Comparison of ENCODE assay signal across 8 cellular contexts in genomic region chr2:210169871-210170441, GRCh38. TPM values are rescaled to one million over a fixed set of nuclear protein-coding genes. Genes with fewer than 3 reads are reported as not detected.
DNase-seq lines count a peak whose midpoint lies in the region; ATAC-seq and TF ChIP-seq lines count a peak whose summit lies in the region.

No MANE protein-coding gene starts in this region.

- H3K9me3 ChIP-seq in NT2/D1 (ENCODE audit: insufficient read depth, low read length) (no peaks in the 10 kb centered on the region), upper lobe of left lung (no peaks in the 10 kb centered on the region)

- H3K27ac ChIP-seq in caudate nucleus (ENCODE audit: low read depth, low read length) (peak overlapping the region; percentile 100), upper lobe of left lung (peak overlapping the region; percentile 99 to 100 (median 100))

- 0% methylated on average over 8 of the region's 8 CpGs for WGBS in upper lobe of left lung, 2 donors

- peak overlapping the region; percentile 97 for H3K27ac Mint-ChIP-seq in activated CD4-positive, alpha-beta T cell treated with anti-CD3 and anti-CD28 coated beads, Interleukin-2, amount 10 ng/mL, durations not matched to agents 7 days and 5 days

- H3K36me3 Mint-ChIP-seq in activated CD4-positive, alpha-beta T cell treated with anti-CD3 and anti-CD28 coated beads, Interleukin-2, amount 10 ng/mL, durations not matched to agents 7 days and 5 days (ENCODE audit: low read depth), result no peaks in the 10 kb centered on the region

- no peak for TF ChIP-seq CTCF in upper lobe of left lung (IDR thresholded peaks at IDR 0.05)

- H3K4me3 Mint-ChIP-seq in activated CD4-positive, alpha-beta T cell treated with anti-CD3 and anti-CD28 coated beads, Interleukin-2, amount 10 ng/mL, durations not matched to agents 7 days and 5 days, result peak overlapping the region; percentile 99

- TF ChIP-seq POLR2A in upper lobe of left lung (IDR thresholded peaks at IDR 0.05), result peak in 1 of 4 donors; percentile 32

- H3K9ac ChIP-seq in NT2/D1 (ENCODE audit: insufficient read length, low read depth), result peak overlapping the region; percentile 81

- CTCF ChIA-PET in activated CD4-positive, alpha-beta T cell treated with anti-CD3 and anti-CD28 coated beads, Interleukin-2, amount 10 ng/mL, durations not matched to agents 7 days and 5 days (lab: Charles Lee), result no interaction called here

- ATAC-seq in HG02852 (IDR thresholded peaks at IDR 0.05; ENCODE audit: unreplicated experiment) (peak; percentile 26), upper lobe of left lung (ENCODE audit: low FRiP score in 2 of 2) (peak; percentile 45 to 63)

- no peak for DNase-seq in activated CD4-positive, alpha-beta T cell treated with anti-CD3 and anti-CD28 coated beads, Interleukin-2, amount 10 ng/mL, durations not matched to agents 7 days and 5 days
- no peak for DNase-seq in activated CD4-positive, alpha-beta T cell treated with anti-CD3 and anti-CD28 coated beads for 48 hours
- DNase-seq in NT2/D1 (ENCODE audit: low read depth, low spot score) (no peak), caudate nucleus (lab: John Stamatoyannopoulos, UW) (no peak), medulla oblongata (ENCODE audit: extremely low spot score) (peak; percentile 58), upper lobe of left lung (no peak), NCI-H187 treated with DMSO at 0.1 percent for 48 hours (lab: John Stamatoyannopoulos, UW) (no peak)

- peaks cover 14% of the 10 kb centered on the region for H3K27me3 Mint-ChIP-seq in activated CD4-positive, alpha-beta T cell treated with anti-CD3 and anti-CD28 coated beads, Interleukin-2, amount 10 ng/mL, durations not matched to agents 7 days and 5 days

- POLR2A ChIA-PET in activated CD4-positive, alpha-beta T cell treated with anti-CD3 and anti-CD28 coated beads, Interleukin-2, amount 10 ng/mL, durations not matched to agents 7 days and 5 days (lab: Charles Lee), result no interaction called here

- H3K4me1 ChIP-seq in NT2/D1 (ENCODE audit: insufficient read depth, insufficient read length) (no peaks in the 10 kb centered on the region), upper lobe of left lung (peaks cover 20 to 39% (median 37%) of the 10 kb centered on the region in 4 donors)

- H3K4me3 ChIP-seq in NT2/D1 (ENCODE audit: insufficient read length, low read depth) (peak overlapping the region; percentile 77), upper lobe of left lung (peak overlapping the region; percentile 76 to 91 (median 90))

- H3K27me3 ChIP-seq in NT2/D1 (ENCODE audit: insufficient read depth, insufficient read length), result no peaks in the 10 kb centered on the region
- no peaks in the 10 kb centered on the region for H3K27me3 ChIP-seq in upper lobe of left lung

- H3K4me1 Mint-ChIP-seq in activated CD4-positive, alpha-beta T cell treated with anti-CD3 and anti-CD28 coated beads, Interleukin-2, amount 10 ng/mL, durations not matched to agents 7 days and 5 days, result peaks cover 29% of the 10 kb centered on the region

- H3K36me3 ChIP-seq in NT2/D1 (ENCODE audit: insufficient read depth, insufficient read length, low read length), result no peaks in the 10 kb centered on the region
- no peaks in the 10 kb centered on the region for H3K36me3 ChIP-seq in upper lobe of left lung

- no peak for TF ChIP-seq EP300 in upper lobe of left lung (IDR thresholded peaks at IDR 0.05)

- H3K9me3 Mint-ChIP-seq in activated CD4-positive, alpha-beta T cell treated with anti-CD3 and anti-CD28 coated beads, Interleukin-2, amount 10 ng/mL, durations not matched to agents 7 days and 5 days, result no peaks in the 10 kb centered on the region

RNA-seq across cellular contexts. Expression of gene KANSL1L, which starts 1.3 kb away (rescaled TPM):
- total RNA-seq in activated CD4-positive, alpha-beta T cell treated with anti-CD3 and anti-CD28 coated beads, Interleukin-2, amount 10 ng/mL, durations not matched to agents 7 days and 5 days, result 1 to 10 TPM; 5.7 to 7.4 TPM
- total RNA-seq in upper lobe of left lung, result 100 to 1,000 TPM in 1 of 6 donors, 10 to 100 TPM in 5; 26.7 to 164 (median 46.7) TPM

RNA-seq across cellular contexts. Expression of gene ACADL, which starts 55.3 kb away (rescaled TPM):
- not detected for total RNA-seq in activated CD4-positive, alpha-beta T cell treated with anti-CD3 and anti-CD28 coated beads, Interleukin-2, amount 10 ng/mL, durations not matched to agents 7 days and 5 days
- total RNA-seq in upper lobe of left lung, result 100 to 1,000 TPM in 2 of 6 donors, 10 to 100 TPM in 4; 20.1 to 131 (median 55.2) TPM

Comparison
In these comparisons a context has a peak if more than half of its experiments do, and no peak if none do; other contexts are left out.
1. RNA of gene ACADL, which starts 55.3 kb away (total RNA-seq): 20.1 to 131 TPM in upper lobe of left lung; not detected in activated CD4-positive, alpha-beta T cell treated with anti-CD3 and anti-CD28 coated beads, Interleukin-2, amount 10 ng/mL, durations not matched to agents 7 days and 5 days; every median in the first group is over 10 times any median in the second.